ENCODE assay signal across 8 cellular contexts in genomic region chr1:231334079-231334666, GRCh38. TPM values are rescaled to one million over a fixed set of nuclear protein-coding genes. Genes with fewer than 3 reads are reported as not detected.
DNase-seq lines count a peak whose midpoint lies in the region; ATAC-seq, FAIRE-seq and TF ChIP-seq lines count a peak whose summit lies in the region.

No MANE protein-coding gene starts in this region.

- CTCF ChIA-PET in H1 (lab: Charles Lee; ENCODE audit: partially characterized antibody) = interaction anchor here (1.2 kb wide), 1 partner anchor 17 kb away, joined by 4 read pairs; no protein-coding TSS in a partner anchor

- POLR2A ChIA-PET in H1 (lab: Charles Lee; ENCODE audit: partially characterized antibody) = no interaction called here

- no peak overlapping the region for H3K4ac ChIP-seq in H1 (replicated peaks; ENCODE audit: insufficient read length, low read depth, low read length)

- TF ChIP-seq EP300 in H1 (IDR thresholded peaks at IDR 0.05; ENCODE audit: borderline replicate concordance in 1 of 2, low read depth in 2 of 2, low read length in 2 of 2) = no peak
- TF ChIP-seq EP300 in sigmoid colon (IDR thresholded peaks at IDR 0.05) = no peak

- no peak for FAIRE-seq in H1 (lab: Jason Lieb, UNC)

- H3K56ac ChIP-seq in H1 (replicated peaks; ENCODE audit: insufficient read length, low read depth, low read length) = no peak overlapping the region

- no peak for TF ChIP-seq RAD21 in H1 (IDR thresholded peaks at IDR 0.05 in 1 of 2, conservative IDR thresholded peaks at IDR 0.05 in 1 of 2; ENCODE audit: low read depth in 2 of 2, low read length in 2 of 2)

- H3K9me2 ChIP-seq in Karpas-422 (replicated peaks; ENCODE audit: insufficient read depth, low read length) = no peaks in the 10 kb centered on the region

- no peak overlapping the region for H3K27ac ChIP-seq in Karpas-422 (ENCODE audit: low read length)
- no peak overlapping the region for H3K27ac ChIP-seq in H1 (ENCODE audit: low read depth, low read length)
- H3K27ac ChIP-seq in sigmoid colon = no peak overlapping the region

- no peak for DNase-seq in Karpas-422
- no peak for DNase-seq in H1 (ENCODE audit: low read depth in 1 of 2, low spot score in 2 of 2)
- DNase-seq in sigmoid colon = no peak
- no peak for DNase-seq in iPS-NIHi11 (ENCODE audit: low spot score)
- DNase-seq in SIG-M5 (lab: John Stamatoyannopoulos, UW) = no peak
- no peak for DNase-seq in SKM-1 treated with dmso at 0.1 percent for 144 hours (lab: John Stamatoyannopoulos, UW; ENCODE audit: unreplicated experiment)

- no peak overlapping the region for H2BK5ac ChIP-seq in H1 (ENCODE audit: low read depth, low read length)

- intact Hi-C loops in sigmoid colon (cut with DNase I) = no loop called here

- H2BK120ac ChIP-seq in H1 (replicated peaks; ENCODE audit: low read depth, low read length) = no peak overlapping the region

- H2AFZ ChIP-seq in Karpas-422 (ENCODE audit: low read length) = no peak overlapping the region
- no peak overlapping the region for H2AFZ ChIP-seq in H1 (ENCODE audit: low read length)

- no peak overlapping the region for H4K5ac ChIP-seq in H1 (ENCODE audit: insufficient read length, low read depth, low read length)

- no peaks in the 10 kb centered on the region for H3K9me3 ChIP-seq in Karpas-422 (ENCODE audit: low read length)
- H3K9me3 ChIP-seq in H1 (ENCODE audit: insufficient read depth in 2 of 2, low read depth in 1 of 2, low read length in 1 of 2) = no peaks in the 10 kb centered on the region
- no peaks in the 10 kb centered on the region for H3K9me3 ChIP-seq in sigmoid colon

- H4K91ac ChIP-seq in H1 (replicated peaks; ENCODE audit: insufficient read length, low read length) = no peak overlapping the region

- H2BK20ac ChIP-seq in H1 (ENCODE audit: low read length) = no peak overlapping the region

- H3K36me3 ChIP-seq in Karpas-422 (ENCODE audit: insufficient read depth, low read length) (peaks cover 14% of the 10 kb centered on the region; the same call in 1 of the 2 replicates), H1 (ENCODE audit: control insufficient read depth in 2 of 4, insufficient read depth in 4 of 4, low read length in 3 of 4) (0 out of 8 replicates have a peak, but pooled peaks cover 0 to 3% (median 0%) of the 10 kb centered on the region in 4 experiments), sigmoid colon (peaks cover 0 to 9% (median 0%) of the 10 kb centered on the region in 4 donors)

- ATAC-seq in GM19043 (IDR thresholded peaks at IDR 0.05; ENCODE audit: low read depth, unreplicated experiment) (peak; percentile 24), HG03521 (IDR thresholded peaks at IDR 0.05; ENCODE audit: unreplicated experiment) (no peak)

- H4K20me1 ChIP-seq in Karpas-422 (ENCODE audit: insufficient read depth, low read depth, low read length) (peaks cover 37% of the 10 kb centered on the region), H1 (replicated peaks in 1 of 2; ENCODE audit: control insufficient read depth in 1 of 2, insufficient read depth in 2 of 2, low read length in 2 of 2) (peaks cover 5% of the 10 kb centered on the region in 2 experiments)

- H3K4me3 ChIP-seq in Karpas-422 (ENCODE audit: low read length) (peak overlapping the region; percentile 40), H1 (ENCODE audit: extremely low read depth in 1 of 4, insufficient read depth in 2 of 4, low read depth in 3 of 4, low read length in 4 of 4) (peak overlapping the region in 3 of 4 experiments; percentile 26 to 56 (median 26); a peak in 4 of 8 replicates), sigmoid colon (peak overlapping the region in 3 of 4 donors; percentile 16 to 94 (median 78))

- H3K14ac ChIP-seq in H1 (ENCODE audit: insufficient read length) = no peak overlapping the region

- peaks cover 8% of the 10 kb centered on the region; the same call in 1 of the 2 replicates for H3K79me1 ChIP-seq in H1 (ENCODE audit: low read depth, low read length)

- H2AK5ac ChIP-seq in H1 (ENCODE audit: low read depth, low read length) = no peak overlapping the region

- TF ChIP-seq CTCF in H1 (IDR thresholded peaks at IDR 0.05; ENCODE audit: control extremely low read depth in 1 of 3, insufficient read depth in 1 of 3, low read depth in 1 of 3, low read length in 3 of 3) = no peak
- no peak for TF ChIP-seq CTCF in sigmoid colon (IDR thresholded peaks at IDR 0.05)

- WGBS in H1 (ENCODE audit: extremely low coverage in 1 of 2, insufficient coverage in 1 of 2, insufficient read length in 1 of 2, insufficient replicate concordance in 2 of 2, low coverage in 1 of 2, low lambda C conversion rate in 2 of 2, missing lambda C conversion rate in 1 of 2), 2 experiments = 67% methylated on average over 1 of the region's 1 CpG; no CpG with 5 or more reads in 1 of the 2 experiments
- 74 to 79% methylated on average over 1 of the region's 1 CpG for WGBS in sigmoid colon, 2 donors

- TF ChIP-seq POLR2A in H1 (IDR thresholded peaks at IDR 0.05; ENCODE audit: control extremely low read depth in 1 of 2, low read depth in 2 of 2, low read length in 2 of 2) = no peak
- TF ChIP-seq POLR2A in sigmoid colon (IDR thresholded peaks at IDR 0.05) = no peak

- H3K4me1 ChIP-seq in Karpas-422 (ENCODE audit: low read length) (peaks cover 44% of the 10 kb centered on the region), H1 (replicated peaks in 1 of 4; ENCODE audit: control insufficient read depth in 3 of 4, insufficient read depth in 4 of 4, low read length in 3 of 4) (peaks cover 3 to 14% (median 5%) of the 10 kb centered on the region in 4 experiments), sigmoid colon (peaks cover 0 to 54% (median 45%) of the 10 kb centered on the region in 4 donors)

- H3K27me3 ChIP-seq in Karpas-422 (ENCODE audit: low read length) = no peaks in the 10 kb centered on the region
- no peaks in the 10 kb centered on the region for H3K27me3 ChIP-seq in H1 (replicated peaks in 1 of 4; ENCODE audit: control insufficient read depth in 3 of 4, extremely low read depth in 1 of 4, insufficient read depth in 3 of 4, low read length in 3 of 4)
- H3K27me3 ChIP-seq in sigmoid colon = no peaks in the 10 kb centered on the region

- H3K79me2 ChIP-seq in Karpas-422 (ENCODE audit: low read length) = peaks cover 64% of the 10 kb centered on the region
- peaks cover 13 to 52% of the 10 kb centered on the region in 2 experiments for H3K79me2 ChIP-seq in H1 (ENCODE audit: control insufficient read depth in 1 of 2, insufficient read depth in 2 of 2, low read length in 2 of 2)

- no peak overlapping the region for H2BK15ac ChIP-seq in H1 (ENCODE audit: low read length)

- H2BK12ac ChIP-seq in H1 (ENCODE audit: low read depth, low read length) = no peak overlapping the region

- H3K23me2 ChIP-seq in H1 (ENCODE audit: low read depth, low read length) = peaks cover 20% of the 10 kb centered on the region

- H3K23ac ChIP-seq in H1 (ENCODE audit: insufficient read length) = no peak overlapping the region

- H3K9ac ChIP-seq in Karpas-422 (ENCODE audit: low read length) = peak overlapping the region; percentile 22; the same call in 1 of the 2 replicates
- no peak overlapping the region for H3K9ac ChIP-seq in H1 (replicated peaks in 1 of 4; ENCODE audit: extremely low read depth in 1 of 4, low read depth in 3 of 4, low read length in 3 of 4)

- H4K8ac ChIP-seq in H1 (ENCODE audit: extremely low read depth, insufficient read depth, low read length) = no peak overlapping the region

- H3K18ac ChIP-seq in H1 (ENCODE audit: extremely low read depth, low read length) = no peak overlapping the region

- peak overlapping the region; percentile 96 for H3K4me2 ChIP-seq in Karpas-422 (ENCODE audit: low read depth, low read length, poor library complexity, severe bottlenecking)
- H3K4me2 ChIP-seq in H1 (ENCODE audit: insufficient read depth in 1 of 2, low read depth in 2 of 2, low read length in 2 of 2) = peak overlapping the region; percentile 56 to 93

RNA-seq across cellular contexts. Expression of gene EXOC8, which starts 3.5 kb away (rescaled TPM):
- 12.1 and 12.6 TPM in 2 replicates for total RNA-seq in Karpas-422 (2014; rRNA removed; shearing (Covaris generic); ENCODE audit: low replicate concordance)
- total RNA-seq in H1 (2021; fragmentation: NEBNext Ultra II Directional; extraction: Animal tissue kit (Norgen Biotek cat#: 25700)) = 9.4 and 9.8 TPM in 2 replicates
- 2.0 and 2.3 TPM in 2 replicates for polyA plus RNA-seq in H1 (2011; rRNA removed)
- polyA plus RNA-seq in H1 (2011; cell fraction: cytosol; rRNA removed) = 2.5 TPM
- polyA plus RNA-seq in H1 (2011; cell fraction: nucleus; rRNA removed) = 3.4 TPM
- 2.8 to 4.8 TPM (median 3.6 TPM) in 4 replicates for polyA plus RNA-seq in H1 (2012, experiment 1 of 2)
- polyA plus RNA-seq in H1 (2012, experiment 2 of 2) = 0.50 TPM
- polyA plus RNA-seq in H1 (2013, experiment 1 of 2) = 4.2 TPM
- polyA plus RNA-seq in H1 (2013, experiment 2 of 2) = 4.3 TPM
- 7.8 and 8.0 TPM in 2 replicates for polyA minus RNA-seq in H1 (2011; rRNA and poly(A)+ RNA removed)
- 5.7 TPM for polyA minus RNA-seq in H1 (2011; cell fraction: cytosol; rRNA and poly(A)+ RNA removed)
- polyA minus RNA-seq in H1 (2011; cell fraction: nucleus; rRNA and poly(A)+ RNA removed) = 5.5 TPM
- total RNA-seq in sigmoid colon = 10 to 100 TPM in 3 of 4 donors, 1 to 10 TPM in 1; 9.5 to 11.7 (median 11.3) TPM
- polyA plus RNA-seq in sigmoid colon = 1 to 10 TPM; 3.0 to 6.6 (median 3.9) TPM

RNA-seq across cellular contexts. Expression of gene SPRTN, which starts 3.9 kb away (rescaled TPM):
- total RNA-seq in Karpas-422 (2014; rRNA removed; shearing (Covaris generic); ENCODE audit: low replicate concordance) = 17.4 and 18.9 TPM in 2 replicates
- total RNA-seq in H1 (2021; fragmentation: NEBNext Ultra II Directional; extraction: Animal tissue kit (Norgen Biotek cat#: 25700)) = 11.8 and 15.1 TPM in 2 replicates
- 6.6 and 9.1 TPM in 2 replicates for polyA plus RNA-seq in H1 (2011; rRNA removed)
- polyA plus RNA-seq in H1 (2011; cell fraction: cytosol; rRNA removed) = 8.2 TPM
- 9.1 TPM for polyA plus RNA-seq in H1 (2011; cell fraction: nucleus; rRNA removed)
- polyA plus RNA-seq in H1 (2012, experiment 1 of 2) = 6.8 to 8.2 TPM (median 7.7 TPM) in 4 replicates
- polyA plus RNA-seq in H1 (2012, experiment 2 of 2) = 0.52 TPM
- polyA plus RNA-seq in H1 (2013, experiment 1 of 2) = 10.9 TPM
- polyA plus RNA-seq in H1 (2013, experiment 2 of 2) = 10.3 TPM
- 7.7 and 12.0 TPM in 2 replicates for polyA minus RNA-seq in H1 (2011; rRNA and poly(A)+ RNA removed)
- 9.3 TPM for polyA minus RNA-seq in H1 (2011; cell fraction: cytosol; rRNA and poly(A)+ RNA removed)
- 17.4 TPM for polyA minus RNA-seq in H1 (2011; cell fraction: nucleus; rRNA and poly(A)+ RNA removed)
- total RNA-seq in sigmoid colon = 10 to 100 TPM; 10.5 to 16.1 (median 13.2) TPM
- polyA plus RNA-seq in sigmoid colon = 1 to 10 TPM; 5.2 to 6.0 (median 5.3) TPM

Comparison
In these comparisons a context has a peak if more than half of its experiments do, and no peak if none do; other contexts are left out.
1. H3K4me3 ChIP-seq: peak in every context shown above with its lines; median percentile 78 in sigmoid colon; 40 in Karpas-422; 26 in H1.